Comparison of ENCODE assay signal across 8 cellular contexts in the genomic region with DNA sequence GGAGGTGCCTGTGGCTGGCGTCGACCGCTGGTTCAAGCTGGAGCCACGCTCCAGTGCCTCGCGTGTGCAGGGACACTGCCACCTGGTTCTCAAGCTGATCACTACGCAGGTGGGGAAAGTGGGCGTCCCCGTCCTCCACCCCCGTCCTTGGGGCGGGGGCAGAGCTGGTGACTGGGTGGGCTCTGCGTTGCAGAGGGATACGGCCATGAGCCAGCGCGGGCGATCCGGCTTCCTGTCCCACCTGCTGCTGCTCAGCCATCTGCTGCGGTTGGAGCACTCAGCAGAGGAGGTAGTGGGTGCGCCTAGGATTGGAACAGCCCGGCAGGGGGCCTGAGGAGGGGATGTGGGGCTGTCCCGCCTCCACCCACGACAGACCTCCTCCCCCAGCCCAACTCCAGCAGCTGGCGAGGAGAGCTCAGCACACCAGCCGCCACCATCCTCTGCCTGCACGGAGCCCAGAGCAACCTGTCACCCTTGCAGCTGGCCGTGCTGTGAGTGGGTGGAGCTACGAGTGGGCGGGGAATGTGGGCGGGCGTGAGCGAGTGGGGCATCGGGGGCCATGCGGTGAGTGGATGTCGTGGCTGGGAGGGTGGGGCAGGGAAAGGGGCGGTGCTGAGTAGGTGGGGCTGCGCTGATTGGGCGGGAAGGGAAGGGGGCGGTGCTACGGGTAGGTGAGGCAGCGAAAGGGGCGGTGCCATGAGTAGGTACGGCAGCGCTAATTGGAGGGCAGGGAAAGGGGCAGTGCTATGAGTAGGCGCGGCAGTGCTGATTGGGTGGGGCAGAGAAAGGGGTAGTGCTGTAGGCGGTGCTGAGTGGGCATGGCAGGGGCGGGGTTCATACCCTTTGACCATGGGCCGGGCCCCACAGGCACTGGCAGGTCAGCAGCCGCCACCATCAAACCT. TPM values are rescaled to one million over a fixed set of nuclear protein-coding genes. Genes with fewer than 3 reads are reported as not detected.
DNase-seq lines count a peak whose midpoint lies in the region; ATAC-seq and TF ChIP-seq lines count a peak whose summit lies in the region.

No MANE protein-coding gene starts in this region.

- TF ChIP-seq CTCF in fibroblast of mammary gland (conservative IDR thresholded peaks at IDR 0.05; ENCODE audit: control insufficient read depth, insufficient read depth, low read depth, low read length) = no peak

- no peak overlapping the region for H3K4me3 ChIP-seq in fibroblast of mammary gland (ENCODE audit: control insufficient read depth, low read depth, low read length)

- H3K36me3 Mint-ChIP-seq in activated T-cell treated with anti-CD3 and anti-CD28 coated beads, Interleukin-2, amount 50 U/mL, for 24 hours (ENCODE audit: low read depth) = peaks cover 4% of the 10 kb centered on the region
- no peaks in the 10 kb centered on the region for H3K36me3 Mint-ChIP-seq in natural killer cell treated with Interleukin-12 subunit alpha and Interleukin-12 subunit beta and Interleukin-15 and Interleukin-18, amount 100 ng/mL, for 72 hours

- DNase-seq in EH (ENCODE audit: low read depth) (peak; percentile 93), GOT3 (lab: John Stamatoyannopoulos, UW) (peak; percentile 42), fibroblast of mammary gland (ENCODE audit: low read depth) (peak; percentile 82)
- peak; percentile 91 for DNase-seq in activated T-cell treated with anti-CD3 and anti-CD28 coated beads, Interleukin-2, amount 50 U/mL, for 24 hours
- DNase-seq in natural killer cell treated with Interleukin-12 subunit alpha and Interleukin-12 subunit beta and Interleukin-15 and Interleukin-18, amount 100 ng/mL, for 72 hours (ENCODE audit: low spot score) = peak; percentile 93
- peak; percentile 86 for DNase-seq in stimulated activated naive CD4-positive, alpha-beta T cell treated with Interleukin-2 at 50 U/mL for 16 hours (lab: John Stamatoyannopoulos, UW)

- no peaks in the 10 kb centered on the region for H3K27me3 Mint-ChIP-seq in activated T-cell treated with anti-CD3 and anti-CD28 coated beads, Interleukin-2, amount 50 U/mL, for 24 hours
- no peaks in the 10 kb centered on the region for H3K27me3 Mint-ChIP-seq in natural killer cell treated with Interleukin-12 subunit alpha and Interleukin-12 subunit beta and Interleukin-15 and Interleukin-18, amount 100 ng/mL, for 72 hours

- H3K27ac Mint-ChIP-seq in activated T-cell treated with anti-CD3 and anti-CD28 coated beads, Interleukin-2, amount 50 U/mL, for 24 hours = peak overlapping the region; percentile 71
- peak overlapping the region; percentile 17 to 62 for H3K27ac Mint-ChIP-seq in natural killer cell treated with Interleukin-12 subunit alpha and Interleukin-12 subunit beta and Interleukin-15 and Interleukin-18, amount 100 ng/mL, for 72 hours

- no peaks in the 10 kb centered on the region; the same call in 1 of the 2 replicates for H3K36me3 ChIP-seq in KOPT-K1 (ENCODE audit: insufficient read depth, low read length)

- ATAC-seq in natural killer cell treated with Interleukin-12 subunit alpha and Interleukin-12 subunit beta and Interleukin-15 and Interleukin-18, amount 100 ng/mL, for 72 hours = peak; percentile 94 to 96

- peak overlapping the region; percentile 46 for H3K27ac ChIP-seq in KOPT-K1 (ENCODE audit: low read depth, low read length, poor library complexity, severe bottlenecking)

- peaks cover 17% of the 10 kb centered on the region for H3K4me1 Mint-ChIP-seq in activated T-cell treated with anti-CD3 and anti-CD28 coated beads, Interleukin-2, amount 50 U/mL, for 24 hours (ENCODE audit: low read depth)
- peaks cover 9 to 10% of the 10 kb centered on the region in 2 donors for H3K4me1 Mint-ChIP-seq in natural killer cell treated with Interleukin-12 subunit alpha and Interleukin-12 subunit beta and Interleukin-15 and Interleukin-18, amount 100 ng/mL, for 72 hours (ENCODE audit: low read depth in 2 of 2)

- H3K4me3 Mint-ChIP-seq in activated T-cell treated with anti-CD3 and anti-CD28 coated beads, Interleukin-2, amount 50 U/mL, for 24 hours = peak overlapping the region; percentile 53
- peak overlapping the region; percentile 61 for H3K4me3 Mint-ChIP-seq in natural killer cell treated with Interleukin-12 subunit alpha and Interleukin-12 subunit beta and Interleukin-15 and Interleukin-18, amount 100 ng/mL, for 72 hours

- no peaks in the 10 kb centered on the region for H3K9me3 ChIP-seq in KOPT-K1 (ENCODE audit: insufficient read depth, low read length, poor library complexity, severe bottlenecking)

- no peaks in the 10 kb centered on the region for H3K9me3 Mint-ChIP-seq in activated T-cell treated with anti-CD3 and anti-CD28 coated beads, Interleukin-2, amount 50 U/mL, for 24 hours
- H3K9me3 Mint-ChIP-seq in natural killer cell treated with Interleukin-12 subunit alpha and Interleukin-12 subunit beta and Interleukin-15 and Interleukin-18, amount 100 ng/mL, for 72 hours = no peaks in the 10 kb centered on the region

TF ChIP-seq in PFSK-1, 5 proteins besides CTCF, POLR2A, EP300 and RAD21:
- TF ChIP-seq SIN3A (IDR thresholded peaks at IDR 0.05; ENCODE audit: borderline replicate concordance, insufficient read depth, low read length) (0 out of 2 replicates have a peak, but pooled peaks have one; percentile 22), REST (IDR thresholded peaks at IDR 0.05; ENCODE audit: insufficient read depth in 1 of 2, low read depth in 2 of 2, low read length in 2 of 2) (no peak)

RNA-seq across cellular contexts. Expression of gene TSR3, which starts 8.9 kb away (rescaled TPM):
- polyA plus RNA-seq in PFSK-1 (2012; ENCODE audit: insufficient read length, low read depth) = 108 TPM
- 100 to 1,000 TPM in 1 of 2 donors, 10 to 100 TPM in 1; 57.4 to 108 TPM for total RNA-seq in natural killer cell treated with Interleukin-12 subunit alpha and Interleukin-12 subunit beta and Interleukin-15 and Interleukin-18, amount 100 ng/mL, for 72 hours

RNA-seq across cellular contexts. Expression of gene GNPTG, which starts 9.0 kb away (rescaled TPM):
- polyA plus RNA-seq in PFSK-1 (2012; ENCODE audit: insufficient read length, low read depth) = 53.4 TPM
- total RNA-seq in natural killer cell treated with Interleukin-12 subunit alpha and Interleukin-12 subunit beta and Interleukin-15 and Interleukin-18, amount 100 ng/mL, for 72 hours = 10 to 100 TPM; 36.1 to 38.9 TPM

RNA-seq across cellular contexts. Expression of gene BAIAP3, which starts 9.3 kb away (rescaled TPM):
- polyA plus RNA-seq in PFSK-1 (2012; ENCODE audit: insufficient read length, low read depth) = 4.9 TPM
- under 1 TPM; 0.17 to 0.31 TPM for total RNA-seq in natural killer cell treated with Interleukin-12 subunit alpha and Interleukin-12 subunit beta and Interleukin-15 and Interleukin-18, amount 100 ng/mL, for 72 hours

RNA-seq across cellular contexts. Expression of gene UBE2I, which starts 33.3 kb away (rescaled TPM):
- polyA plus RNA-seq in PFSK-1 (2012; ENCODE audit: insufficient read length, low read depth) = 203 TPM
- 100 to 1,000 TPM; 202 to 246 TPM for total RNA-seq in natural killer cell treated with Interleukin-12 subunit alpha and Interleukin-12 subunit beta and Interleukin-15 and Interleukin-18, amount 100 ng/mL, for 72 hours

Comparison
In these comparisons a context has a peak if more than half of its experiments do, and no peak if none do; other contexts are left out.
1. DNase-seq: peak in every context shown above with its lines; median percentile 93 in EH; 93 in natural killer cell treated with Interleukin-12 subunit alpha and Interleukin-12 subunit beta and Interleukin-15 and Interleukin-18, amount 100 ng/mL, for 72 hours; 91 in activated T-cell treated with anti-CD3 and anti-CD28 coated beads, Interleukin-2, amount 50 U/mL, for 24 hours; 86 in stimulated activated naive CD4-positive, alpha-beta T cell treated with Interleukin-2 at 50 U/mL for 16 hours; 82 in fibroblast of mammary gland; 42 in GOT3.